ENCODE assay signal across 31 cellular contexts in genomic region chr9:8364021-8364782, GRCh38.
DNase-seq lines count a peak whose midpoint lies in the region; ATAC-seq, FAIRE-seq and TF ChIP-seq lines count a peak whose summit lies in the region.
"Had no signal": no experiment of that assay in that cellular context is flagged by ENCODE, and none has a peak within 500 bp of the region (broad histone marks: within the 10 kb centered on the region; RNA-seq: fewer than 3 reads in every experiment).

No MANE protein-coding gene starts in this region.

- no peak overlapping the region for H3K27ac ChIP-seq in heart left ventricle
- no peak overlapping the region for H3K27ac ChIP-seq in right cardiac atrium (ENCODE audit: low read length)
- peak overlapping the region; percentile 81 for H3K27ac ChIP-seq in temporal lobe (ENCODE audit: low read depth, low read length)
- H3K27ac ChIP-seq in esophagus squamous epithelium: no peak overlapping the region
- H3K27ac ChIP-seq: ascending aorta, cardiac muscle cell, gastrocnemius medialis, testis had no signal

- H3K36me3 ChIP-seq in heart left ventricle: no peaks in the 10 kb centered on the region
- no peaks in the 10 kb centered on the region for H3K36me3 ChIP-seq in esophagus squamous epithelium
- H3K36me3 ChIP-seq: ascending aorta, cardiac muscle cell, gastrocnemius medialis, MG63 had no signal

- TF ChIP-seq POLR2A in heart left ventricle (IDR thresholded peaks at IDR 0.05): no peak
- no peak for TF ChIP-seq POLR2A in esophagus squamous epithelium (IDR thresholded peaks at IDR 0.05)

- FAIRE-seq in frontal cortex (lab: Jason Lieb, UNC): peak; percentile 78
- FAIRE-seq: islet of Langerhans had no signal

- DNase-seq in heart left ventricle: peak in 3 of 5 donors; percentile 18 to 34 (median 31)
- DNase-seq in right cardiac atrium: no peak
- DNase-seq in frontal cortex (ENCODE audit: low spot score in 2 of 2): peak in 1 of 2 donors; percentile 1
- peak; percentile 28 for DNase-seq in midbrain (lab: John Stamatoyannopoulos, UW)
- DNase-seq in esophagus squamous epithelium (lab: John Stamatoyannopoulos, UW): no peak
- no peak for DNase-seq in GM19240 (ENCODE audit: insufficient read length, low spot score)
- no peak for DNase-seq in RPMI8226
- DNase-seq: 8988T; activated CD4-positive, alpha-beta T cell treated with anti-CD3 and anti-CD28 coated beads for 4 hours; activated CD8-positive, alpha-beta memory T cell treated with anti-CD3 and anti-CD28 coated beads for 24 hours; activated effector memory CD4-positive, alpha-beta T cell treated with anti-CD3 and anti-CD28 coated beads, Interleukin-2, amount 50 U/mL, for 16 hours; activated T-cell treated with anti-CD3 and anti-CD28 coated beads for 4 hours; Caco-2; gastrocnemius medialis; HCEC 1CT; MG63; naive thymus-derived CD8-positive, alpha-beta T cell; NCI-H1417 treated with DMSO at 0.1 percent for 48 hours; NCI-H2029 treated with DMSO at 0.1 percent for 48 hours; NCI-H526; NK-92 treated with Interleukin-12 subunit alpha and Interleukin-12 subunit beta, amount 100 ng/mL, for 24 hours; occipital lobe; SHP77; stimulated activated naive CD4-positive, alpha-beta T cell; SW 1271; T-helper 9 cell; testis had no signal

- ATAC-seq in heart left ventricle (peak in 3 of 4 donors; percentile 20 to 29 (median 25)), right cardiac atrium (no peak)
- ATAC-seq: gastrocnemius medialis; naive thymus-derived CD8-positive, alpha-beta T cell had no signal

- H3K9me3 ChIP-seq in heart left ventricle (no peaks in the 10 kb centered on the region), right cardiac atrium (ENCODE audit: control insufficient read depth, low read length) (no peaks in the 10 kb centered on the region), esophagus squamous epithelium (no peaks in the 10 kb centered on the region)
- H3K9me3 ChIP-seq: ascending aorta, Caco-2, gastrocnemius medialis, MG63, testis had no signal

- H3K4me1 ChIP-seq in heart left ventricle: peaks cover 0 to 10% (median 0%) of the 10 kb centered on the region in 12 donors
- no peaks in the 10 kb centered on the region for H3K4me1 ChIP-seq in right cardiac atrium (ENCODE audit: control insufficient read depth, insufficient read depth, low read length)
- H3K4me1 ChIP-seq in esophagus squamous epithelium: no peaks in the 10 kb centered on the region
- H3K4me1 ChIP-seq: ascending aorta, gastrocnemius medialis, testis had no signal

- intact Hi-C loops in heart left ventricle (cut with DNase I): loop anchor here in 1 of 10 donors (10.0 kb wide), 1 partner anchor 399 kb away; no protein-coding TSS in a partner anchor
- intact Hi-C loops in right cardiac atrium (cut with DNase I): no loop called here
- intact Hi-C loops in esophagus squamous epithelium (cut with DNase I): no loop called here

- no peaks in the 10 kb centered on the region for H3K27me3 ChIP-seq in heart left ventricle
- no peaks in the 10 kb centered on the region for H3K27me3 ChIP-seq in right cardiac atrium (ENCODE audit: control insufficient read depth, insufficient read depth)
- H3K27me3 ChIP-seq in esophagus squamous epithelium: no peaks in the 10 kb centered on the region
- H3K27me3 ChIP-seq: ascending aorta, cardiac muscle cell, gastrocnemius medialis, MG63, testis had no signal

- no peak overlapping the region for H3K4me3 ChIP-seq in heart left ventricle
- no peak overlapping the region for H3K4me3 ChIP-seq in right cardiac atrium (ENCODE audit: low read length)
- H3K4me3 ChIP-seq in esophagus squamous epithelium: no peak overlapping the region
- H3K4me3 ChIP-seq: ascending aorta, cardiac muscle cell, gastrocnemius medialis, MG63, testis had no signal

- WGBS in heart left ventricle, 4 donors: 77 to 83% (median 83%) methylated on average over 12 of the region's 12 CpGs
- WGBS in right cardiac atrium: 89% methylated on average over 12 of the region's 12 CpGs
- WGBS in esophagus squamous epithelium, 2 donors: 93 to 94% methylated on average over 12 of the region's 12 CpGs

- TF ChIP-seq CTCF in heart left ventricle (IDR thresholded peaks at IDR 0.05): no peak
- no peak for TF ChIP-seq CTCF in esophagus squamous epithelium (IDR thresholded peaks at IDR 0.05)

Comparison
In these comparisons a context has a peak if more than half of its experiments do, and no peak if none do; other contexts are left out.
1. ATAC-seq: peak in heart left ventricle (3 of 4); none in right cardiac atrium (0 of 2).
2. DNase-seq: peak in heart left ventricle (3 of 5) and midbrain (single experiment); none in right cardiac atrium (0 of 3), esophagus squamous epithelium (single experiment), GM19240 (single experiment) and RPMI8226 (single experiment).